In the genomic region with DNA sequence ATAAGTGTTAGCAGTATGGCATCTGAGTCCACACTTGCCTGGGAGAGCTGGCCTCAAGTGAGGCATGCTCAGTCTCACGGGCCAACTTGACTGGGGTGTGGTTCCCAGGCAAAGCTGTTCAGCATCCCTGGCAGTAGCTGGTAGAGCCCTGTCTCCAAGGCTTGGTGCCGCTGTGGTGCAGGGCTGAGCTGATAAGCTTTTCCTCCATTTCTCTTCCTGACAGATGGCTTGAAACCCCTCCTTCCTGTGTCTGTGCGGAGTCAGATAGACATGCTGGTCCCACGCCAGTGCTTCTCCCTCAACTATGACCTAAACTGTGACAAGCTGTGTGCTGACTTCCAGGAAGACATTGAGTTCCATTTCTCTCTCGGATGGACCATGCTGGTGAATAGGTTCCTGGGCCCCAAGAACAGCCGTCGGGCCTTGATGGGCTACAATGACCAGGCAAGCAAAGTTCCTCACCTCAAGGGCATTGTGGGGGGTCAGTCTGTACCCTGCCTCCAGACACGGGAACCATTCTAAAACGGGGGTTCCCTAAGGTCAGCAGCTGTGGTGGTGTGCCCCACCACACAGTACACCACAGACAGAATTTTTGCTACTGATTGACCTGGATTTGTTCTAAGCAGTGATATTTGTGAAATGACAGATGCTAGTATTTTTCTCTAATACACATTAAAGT, we compare ENCODE assay signal across 1 cellular context.
TF ChIP-seq lines count a peak whose summit lies in the region.

No MANE protein-coding gene starts in this region.

TF ChIP-seq in K562, 482 proteins besides CTCF, POLR2A, EP300 and RAD21 (continued from another document and continues in another):
- TF ChIP-seq, protein P1, sequence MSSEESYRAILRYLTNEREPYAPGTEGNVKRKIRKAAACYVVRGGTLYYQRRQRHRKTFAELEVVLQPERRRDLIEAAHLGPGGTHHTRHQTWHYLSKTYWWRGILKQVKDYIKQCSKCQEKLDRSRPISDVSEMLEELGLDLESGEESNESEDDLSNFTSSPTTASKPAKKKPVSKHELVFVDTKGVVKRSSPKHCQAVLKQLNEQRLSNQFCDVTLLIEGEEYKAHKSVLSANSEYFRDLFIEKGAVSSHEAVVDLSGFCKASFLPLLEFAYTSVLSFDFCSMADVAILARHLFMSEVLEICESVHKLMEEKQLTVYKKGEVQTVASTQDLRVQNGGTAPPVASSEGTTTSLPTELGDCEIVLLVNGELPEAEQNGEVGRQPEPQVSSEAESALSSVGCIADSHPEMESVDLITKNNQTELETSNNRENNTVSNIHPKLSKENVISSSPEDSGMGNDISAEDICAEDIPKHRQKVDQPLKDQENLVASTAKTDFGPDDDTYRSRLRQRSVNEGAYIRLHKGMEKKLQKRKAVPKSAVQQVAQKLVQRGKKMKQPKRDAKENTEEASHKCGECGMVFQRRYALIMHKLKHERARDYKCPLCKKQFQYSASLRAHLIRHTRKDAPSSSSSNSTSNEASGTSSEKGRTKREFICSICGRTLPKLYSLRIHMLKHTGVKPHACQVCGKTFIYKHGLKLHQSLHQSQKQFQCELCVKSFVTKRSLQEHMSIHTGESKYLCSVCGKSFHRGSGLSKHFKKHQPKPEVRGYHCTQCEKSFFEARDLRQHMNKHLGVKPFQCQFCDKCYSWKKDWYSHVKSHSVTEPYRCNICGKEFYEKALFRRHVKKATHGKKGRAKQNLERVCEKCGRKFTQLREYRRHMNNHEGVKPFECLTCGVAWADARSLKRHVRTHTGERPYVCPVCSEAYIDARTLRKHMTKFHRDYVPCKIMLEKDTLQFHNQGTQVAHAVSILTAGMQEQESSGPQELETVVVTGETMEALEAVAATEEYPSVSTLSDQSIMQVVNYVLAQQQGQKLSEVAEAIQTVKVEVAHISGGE (CRISPR knock-in tag; IDR thresholded peaks at IDR 0.05) = peak in 1 of 3 experiments; percentile 78; a peak in 2 of 6 replicates
- TF ChIP-seq SIX5 (IDR thresholded peaks at IDR 0.05; ENCODE audit: borderline replicate concordance in 1 of 2, insufficient read depth in 1 of 2, low read depth in 1 of 2, low read length in 2 of 2) (no peak), KHSRP (IDR thresholded peaks at IDR 0.05) (no peak), CC2D1A (IDR thresholded peaks at IDR 0.05) (peak; percentile 71; the same call in 1 of the 2 replicates), EZH2 (IDR thresholded peaks at IDR 0.05; ENCODE audit: borderline replicate concordance, low read depth, low read length) (no peak), NCOA2 (IDR thresholded peaks at IDR 0.05; ENCODE audit: partially characterized antibody in 2 of 2) (no peak), MED1 (CRISPR knock-in tag; IDR thresholded peaks at IDR 0.05; ENCODE audit: borderline replicate concordance) (no peak), ZNF384 (IDR thresholded peaks at IDR 0.05; ENCODE audit: low read depth, low read length) (no peak), HOMEZ (CRISPR knock-in tag; IDR thresholded peaks at IDR 0.05) (no peak), BCL6 (CRISPR knock-in tag; IDR thresholded peaks at IDR 0.05) (no peak), GTF2F1 (IDR thresholded peaks at IDR 0.05; ENCODE audit: low read depth, low read length) (no peak), HDAC2 (IDR thresholded peaks at IDR 0.05) (peak; percentile 83), PURB (CRISPR knock-in tag; IDR thresholded peaks at IDR 0.05; ENCODE audit: low read depth) (no peak), SNIP1 (IDR thresholded peaks at IDR 0.05; ENCODE audit: low read depth) (no peak), POLR2G (IDR thresholded peaks at IDR 0.05; ENCODE audit: low read depth, low read length) (no peak), SRF (CRISPR knock-in tag; IDR thresholded peaks at IDR 0.05) (no peak), HMGN3 (IDR thresholded peaks at IDR 0.05; ENCODE audit: borderline replicate concordance, extremely low read depth, insufficient read length, low read depth, low read length) (no peak), LEF1 (IDR thresholded peaks at IDR 0.05) (peak; percentile 67; the same call in 1 of the 2 replicates), MEF2A (IDR thresholded peaks at IDR 0.05; ENCODE audit: control insufficient read depth, low read depth, low read length) (no peak), FOXO4 (CRISPR knock-in tag; IDR thresholded peaks at IDR 0.05) (no peak), HCFC1 (IDR thresholded peaks at IDR 0.05; ENCODE audit: low read depth, low read length) (0 out of 2 replicates have a peak, but pooled peaks have one; percentile 3), NFXL1 (CRISPR knock-in tag; IDR thresholded peaks at IDR 0.05) (no peak), RNF2 (IDR thresholded peaks at IDR 0.05) (0 out of 2 replicates have a peak, but pooled peaks have one; percentile 80), ATF7 (IDR thresholded peaks at IDR 0.05) (peak; percentile 73; the same call in 1 of the 2 replicates), PYGO2 (tag; IDR thresholded peaks at IDR 0.05) (no peak), CAMTA2 (CRISPR knock-in tag; conservative IDR thresholded peaks at IDR 0.05) (no peak), ELF1 (tag; IDR thresholded peaks at IDR 0.05) (no peak), ZNF408 (CRISPR knock-in tag; IDR thresholded peaks at IDR 0.05; ENCODE audit: low read depth) (no peak), ARNT (IDR thresholded peaks at IDR 0.05) (peak; percentile 49 to 78; a peak in 3 of 4 replicates), NFYB (IDR thresholded peaks at IDR 0.05; ENCODE audit: extremely low read depth, insufficient read length) (no peak), ZNF655 (CRISPR knock-in tag; IDR thresholded peaks at IDR 0.05) (no peak), THAP7 (CRISPR knock-in tag; IDR thresholded peaks at IDR 0.05) (no peak), ZNF224 (CRISPR knock-in tag; IDR thresholded peaks at IDR 0.05) (no peak), GABPA (tag; conservative IDR thresholded peaks at IDR 0.05; ENCODE audit: low read depth) (0 out of 2 replicates have a peak, but pooled peaks have one; percentile 20), ARHGAP35 (IDR thresholded peaks at IDR 0.05; ENCODE audit: partially characterized antibody) (no peak), RBM39 (optimal IDR thresholded peaks at IDR 0.05; ENCODE audit: low read depth, low read length) (no peak), FOXM1 (IDR thresholded peaks at IDR 0.05; ENCODE audit: low read depth) (peak; percentile 65; the same call in 1 of the 2 replicates), FOXM1 (CRISPR knock-in tag; IDR thresholded peaks at IDR 0.05; ENCODE audit: low read depth) (no peak), CHAMP1 (IDR thresholded peaks at IDR 0.05) (no peak; the same call in 1 of the 2 replicates), C11orf30 (IDR thresholded peaks at IDR 0.05; ENCODE audit: low read depth) (no peak)
- TF ChIP-seq, protein P2, sequence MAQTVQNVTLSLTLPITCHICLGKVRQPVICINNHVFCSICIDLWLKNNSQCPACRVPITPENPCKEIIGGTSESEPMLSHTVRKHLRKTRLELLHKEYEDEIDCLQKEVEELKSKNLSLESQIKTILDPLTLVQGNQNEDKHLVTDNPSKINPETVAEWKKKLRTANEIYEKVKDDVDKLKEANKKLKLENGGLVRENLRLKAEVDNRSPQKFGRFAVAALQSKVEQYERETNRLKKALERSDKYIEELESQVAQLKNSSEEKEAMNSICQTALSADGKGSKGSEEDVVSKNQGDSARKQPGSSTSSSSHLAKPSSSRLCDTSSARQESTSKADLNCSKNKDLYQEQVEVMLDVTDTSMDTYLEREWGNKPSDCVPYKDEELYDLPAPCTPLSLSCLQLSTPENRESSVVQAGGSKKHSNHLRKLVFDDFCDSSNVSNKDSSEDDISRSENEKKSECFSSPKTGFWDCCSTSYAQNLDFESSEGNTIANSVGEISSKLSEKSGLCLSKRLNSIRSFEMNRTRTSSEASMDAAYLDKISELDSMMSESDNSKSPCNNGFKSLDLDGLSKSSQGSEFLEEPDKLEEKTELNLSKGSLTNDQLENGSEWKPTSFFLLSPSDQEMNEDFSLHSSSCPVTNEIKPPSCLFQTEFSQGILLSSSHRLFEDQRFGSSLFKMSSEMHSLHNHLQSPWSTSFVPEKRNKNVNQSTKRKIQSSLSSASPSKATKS (CRISPR knock-in tag; IDR thresholded peaks at IDR 0.05) = no peak
- TF ChIP-seq, protein P3, sequence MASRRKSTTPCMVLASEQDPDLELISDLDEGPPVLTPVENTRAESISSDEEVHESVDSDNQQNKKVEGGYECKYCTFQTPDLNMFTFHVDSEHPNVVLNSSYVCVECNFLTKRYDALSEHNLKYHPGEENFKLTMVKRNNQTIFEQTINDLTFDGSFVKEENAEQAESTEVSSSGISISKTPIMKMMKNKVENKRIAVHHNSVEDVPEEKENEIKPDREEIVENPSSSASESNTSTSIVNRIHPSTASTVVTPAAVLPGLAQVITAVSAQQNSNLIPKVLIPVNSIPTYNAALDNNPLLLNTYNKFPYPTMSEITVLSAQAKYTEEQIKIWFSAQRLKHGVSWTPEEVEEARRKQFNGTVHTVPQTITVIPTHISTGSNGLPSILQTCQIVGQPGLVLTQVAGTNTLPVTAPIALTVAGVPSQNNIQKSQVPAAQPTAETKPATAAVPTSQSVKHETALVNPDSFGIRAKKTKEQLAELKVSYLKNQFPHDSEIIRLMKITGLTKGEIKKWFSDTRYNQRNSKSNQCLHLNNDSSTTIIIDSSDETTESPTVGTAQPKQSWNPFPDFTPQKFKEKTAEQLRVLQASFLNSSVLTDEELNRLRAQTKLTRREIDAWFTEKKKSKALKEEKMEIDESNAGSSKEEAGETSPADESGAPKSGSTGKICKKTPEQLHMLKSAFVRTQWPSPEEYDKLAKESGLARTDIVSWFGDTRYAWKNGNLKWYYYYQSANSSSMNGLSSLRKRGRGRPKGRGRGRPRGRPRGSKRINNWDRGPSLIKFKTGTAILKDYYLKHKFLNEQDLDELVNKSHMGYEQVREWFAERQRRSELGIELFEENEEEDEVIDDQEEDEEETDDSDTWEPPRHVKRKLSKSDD (conservative IDR thresholded peaks at IDR 0.05; ENCODE audit: low read length) = no peak
- TF ChIP-seq, protein P4, sequence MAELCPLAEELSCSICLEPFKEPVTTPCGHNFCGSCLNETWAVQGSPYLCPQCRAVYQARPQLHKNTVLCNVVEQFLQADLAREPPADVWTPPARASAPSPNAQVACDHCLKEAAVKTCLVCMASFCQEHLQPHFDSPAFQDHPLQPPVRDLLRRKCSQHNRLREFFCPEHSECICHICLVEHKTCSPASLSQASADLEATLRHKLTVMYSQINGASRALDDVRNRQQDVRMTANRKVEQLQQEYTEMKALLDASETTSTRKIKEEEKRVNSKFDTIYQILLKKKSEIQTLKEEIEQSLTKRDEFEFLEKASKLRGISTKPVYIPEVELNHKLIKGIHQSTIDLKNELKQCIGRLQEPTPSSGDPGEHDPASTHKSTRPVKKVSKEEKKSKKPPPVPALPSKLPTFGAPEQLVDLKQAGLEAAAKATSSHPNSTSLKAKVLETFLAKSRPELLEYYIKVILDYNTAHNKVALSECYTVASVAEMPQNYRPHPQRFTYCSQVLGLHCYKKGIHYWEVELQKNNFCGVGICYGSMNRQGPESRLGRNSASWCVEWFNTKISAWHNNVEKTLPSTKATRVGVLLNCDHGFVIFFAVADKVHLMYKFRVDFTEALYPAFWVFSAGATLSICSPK (IDR thresholded peaks at IDR 0.05; ENCODE audit: borderline replicate concordance) = no peak
